21 cellular contexts compared by ENCODE assay signal in the genomic region with DNA sequence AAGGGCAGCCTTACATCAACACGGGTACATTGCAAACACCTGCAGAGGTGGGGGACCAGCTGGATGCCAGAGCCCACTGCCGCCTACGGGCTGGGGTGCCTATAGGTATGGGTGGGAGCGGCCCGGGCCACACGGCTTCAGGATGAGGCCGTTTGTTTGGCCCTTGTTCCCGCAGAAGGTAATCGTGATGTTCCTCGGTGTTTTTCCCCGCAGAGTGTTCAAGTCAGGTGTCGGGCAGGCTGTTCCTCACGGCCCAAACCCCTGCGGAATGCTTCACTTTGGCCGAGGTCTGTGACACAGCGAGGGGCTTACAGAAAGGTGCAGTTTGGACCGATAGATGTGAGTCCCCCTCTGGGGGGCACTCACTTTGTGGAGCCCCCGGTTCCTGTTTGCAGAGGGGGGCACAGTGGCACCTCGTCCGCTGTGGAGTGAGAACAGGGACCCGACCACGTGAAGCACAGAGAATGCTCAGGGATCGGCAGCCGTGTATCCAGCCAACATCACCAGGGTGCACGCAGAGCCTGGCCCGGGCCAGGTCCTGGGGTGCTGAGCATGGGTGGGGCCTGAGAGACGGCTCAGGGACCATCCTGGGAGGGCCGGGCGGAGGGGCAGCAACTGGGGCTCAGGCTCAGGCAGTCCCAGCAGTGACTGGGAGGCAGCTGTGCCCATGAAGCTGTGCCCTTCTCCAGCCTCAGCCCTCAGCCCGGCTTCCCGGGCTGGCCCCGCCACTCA. TPM values are rescaled to one million over a fixed set of nuclear protein-coding genes. Genes with fewer than 3 reads are reported as not detected.
A peak's percentile ranks its signal among the peaks of the same experiment; 100 is the strongest.
DNase-seq lines count a peak whose midpoint lies in the region; ATAC-seq and TF ChIP-seq lines count a peak whose summit lies in the region.
"Had no signal": no experiment of that assay in that cellular context is flagged by ENCODE, and none has a peak within 500 bp of the region (broad histone marks: within the 10 kb centered on the region; RNA-seq: fewer than 3 reads in every experiment).

No MANE protein-coding gene starts in this region.

- H3K36me3 Mint-ChIP-seq in activated CD8-positive, alpha-beta T cell treated with anti-CD3 and anti-CD28 coated beads, Interleukin-2, amount 10 ng/mL, durations not matched to agents 7 days and 5 days (ENCODE audit: low read depth), result no peaks in the 10 kb centered on the region
- no peaks in the 10 kb centered on the region for H3K36me3 Mint-ChIP-seq in stimulated activated effector memory CD8-positive, alpha-beta T cell treated with anti-CD3 and anti-CD28 coated beads, Interleukin-12 subunit alpha, Interleukin-12 subunit beta, amount 100 ng/mL, for 72 hours

- no peak for ATAC-seq in Right ventricle myocardium inferior
- no peak for ATAC-seq in heart right ventricle
- peak; percentile 65 for ATAC-seq in activated CD8-positive, alpha-beta T cell treated with anti-CD3 and anti-CD28 coated beads, Interleukin-2, amount 10 ng/mL, durations not matched to agents 7 days and 5 days
- ATAC-seq in stimulated activated effector memory CD8-positive, alpha-beta T cell treated with anti-CD3 and anti-CD28 coated beads, Interleukin-12 subunit alpha, Interleukin-12 subunit beta, amount 100 ng/mL, for 72 hours, result peak; percentile 2
- ATAC-seq in GM18868 (IDR thresholded peaks at IDR 0.05; ENCODE audit: unreplicated experiment), result no peak
- ATAC-seq: body of pancreas, sciatic nerve had no signal

- POLR2A ChIA-PET in activated CD8-positive, alpha-beta T cell treated with anti-CD3 and anti-CD28 coated beads, Interleukin-2, amount 10 ng/mL, durations not matched to agents 7 days and 5 days (lab: Charles Lee), result interaction anchor here (0.7 kb wide), 1 partner anchor 58 kb away, joined by 3 read pairs; no protein-coding TSS in a partner anchor

- 51 to 57% methylated on average over 31 to 32 of the region's 32 CpGs for WGBS in heart right ventricle, 2 donors

- H3K4me1 Mint-ChIP-seq in activated CD8-positive, alpha-beta T cell treated with anti-CD3 and anti-CD28 coated beads, Interleukin-2, amount 10 ng/mL, durations not matched to agents 7 days and 5 days (ENCODE audit: low read depth), result peaks cover 53% of the 10 kb centered on the region
- peaks cover 12% of the 10 kb centered on the region for H3K4me1 Mint-ChIP-seq in stimulated activated effector memory CD8-positive, alpha-beta T cell treated with anti-CD3 and anti-CD28 coated beads, Interleukin-12 subunit alpha, Interleukin-12 subunit beta, amount 100 ng/mL, for 72 hours

- CTCF ChIA-PET in activated CD8-positive, alpha-beta T cell treated with anti-CD3 and anti-CD28 coated beads, Interleukin-2, amount 10 ng/mL, durations not matched to agents 7 days and 5 days (lab: Charles Lee), result interaction anchor here (1.1 kb wide), 1 partner anchor 109 kb away, joined by 4 read pairs; no protein-coding TSS in a partner anchor

- peaks cover 13 to 96% (median 93%) of the 10 kb centered on the region in 7 donors for H3K27me3 ChIP-seq in heart right ventricle
- H3K27me3 ChIP-seq: body of pancreas had no signal

- peak; percentile 27 for DNase-seq in Right ventricle myocardium inferior (ENCODE audit: missing footprints)
- no peak for DNase-seq in heart right ventricle
- DNase-seq in activated CD8-positive, alpha-beta T cell treated with anti-CD3 and anti-CD28 coated beads, Interleukin-2, amount 10 ng/mL, durations not matched to agents 7 days and 5 days, result no peak
- DNase-seq in islet precursor cell, result peak; percentile 45
- no peak for DNase-seq in stimulated activated effector memory CD8-positive, alpha-beta T cell treated with anti-CD3 and anti-CD28 coated beads, Interleukin-12 subunit alpha, Interleukin-12 subunit beta, amount 100 ng/mL, for 72 hours (ENCODE audit: low spot score in 2 of 2)
- DNase-seq in Kasumi-1 (lab: John Stamatoyannopoulos, UW), result no peak
- no peak for DNase-seq in NAMALWA (ENCODE audit: low spot score)
- DNase-seq: midbrain, NCI-H1930, NCI-H510A treated with DMSO at 0.1 percent for 48 hours, occipital lobe, SHP77 treated with DMSO at 0.1 percent for 48 hours had no signal

- peaks cover 0 to 10% (median 4%) of the 10 kb centered on the region in 9 donors for H3K4me1 ChIP-seq in heart right ventricle

- no peaks in the 10 kb centered on the region for H3K9me3 ChIP-seq in heart right ventricle
- H3K9me3 ChIP-seq: body of pancreas, esophagus muscularis mucosa had no signal

- peaks cover 11% of the 10 kb centered on the region for H3K27me3 Mint-ChIP-seq in activated CD8-positive, alpha-beta T cell treated with anti-CD3 and anti-CD28 coated beads, Interleukin-2, amount 10 ng/mL, durations not matched to agents 7 days and 5 days (ENCODE audit: low read depth)

- no peak for TF ChIP-seq CTCF in heart right ventricle (IDR thresholded peaks at IDR 0.05)

- no peak overlapping the region for H3K27ac Mint-ChIP-seq in activated CD8-positive, alpha-beta T cell treated with anti-CD3 and anti-CD28 coated beads, Interleukin-2, amount 10 ng/mL, durations not matched to agents 7 days and 5 days
- no peak overlapping the region for H3K27ac Mint-ChIP-seq in stimulated activated effector memory CD8-positive, alpha-beta T cell treated with anti-CD3 and anti-CD28 coated beads, Interleukin-12 subunit alpha, Interleukin-12 subunit beta, amount 100 ng/mL, for 72 hours
- H3K27ac Mint-ChIP-seq: activated naive CD4-positive, alpha-beta T cell treated with anti-CD3 and anti-CD28 coated beads for 36 hours; dendritic cell treated with granulocyte-macrophage colony-stimulating factor and Interleukin-4, amounts not matched to agents 40 ng/mL and 50 ng/mL, for 4 days had no signal

- H3K27ac ChIP-seq in heart right ventricle, result no peak overlapping the region
- H3K27ac ChIP-seq: body of pancreas, esophagus muscularis mucosa had no signal

- intact Hi-C loops in Right ventricle myocardium inferior (cut with DNase I) (no loop called here), heart right ventricle (cut with DNase I) (loop anchor here in 1 of 10 donors (5.0 kb wide), 1 partner anchor 51 kb away; no protein-coding TSS in a partner anchor)

- H3K9me3 Mint-ChIP-seq in activated CD8-positive, alpha-beta T cell treated with anti-CD3 and anti-CD28 coated beads, Interleukin-2, amount 10 ng/mL, durations not matched to agents 7 days and 5 days (ENCODE audit: insufficient read depth), result no peaks in the 10 kb centered on the region
- H3K9me3 Mint-ChIP-seq in stimulated activated effector memory CD8-positive, alpha-beta T cell treated with anti-CD3 and anti-CD28 coated beads, Interleukin-12 subunit alpha, Interleukin-12 subunit beta, amount 100 ng/mL, for 72 hours, result no peaks in the 10 kb centered on the region
- H3K9me3 Mint-ChIP-seq: activated naive CD4-positive, alpha-beta T cell treated with anti-CD3 and anti-CD28 coated beads for 36 hours; dendritic cell treated with granulocyte-macrophage colony-stimulating factor and Interleukin-4, amounts not matched to agents 40 ng/mL and 50 ng/mL, for 4 days had no signal

- peak overlapping the region; percentile 18 for H3K4me3 Mint-ChIP-seq in activated CD8-positive, alpha-beta T cell treated with anti-CD3 and anti-CD28 coated beads, Interleukin-2, amount 10 ng/mL, durations not matched to agents 7 days and 5 days
- H3K4me3 Mint-ChIP-seq in stimulated activated effector memory CD8-positive, alpha-beta T cell treated with anti-CD3 and anti-CD28 coated beads, Interleukin-12 subunit alpha, Interleukin-12 subunit beta, amount 100 ng/mL, for 72 hours, result no peak overlapping the region
- H3K4me3 Mint-ChIP-seq: activated naive CD4-positive, alpha-beta T cell treated with anti-CD3 and anti-CD28 coated beads for 36 hours; dendritic cell treated with granulocyte-macrophage colony-stimulating factor and Interleukin-4, amounts not matched to agents 40 ng/mL and 50 ng/mL, for 4 days had no signal

- no peak overlapping the region for H3K4me3 ChIP-seq in heart right ventricle
- H3K4me3 ChIP-seq: body of pancreas, esophagus muscularis mucosa had no signal

- H3K36me3 ChIP-seq in heart right ventricle, result no peaks in the 10 kb centered on the region
- H3K36me3 ChIP-seq: esophagus muscularis mucosa had no signal

RNA-seq across cellular contexts. Expression of gene TTLL10, which starts 0.5 kb away (rescaled TPM):
- total RNA-seq in Right ventricle myocardium inferior (0.24 TPM), heart right ventricle (under 1 TPM in 7 of 10 donors, not detected in 3; 0.11 to 0.53 (median 0.26) TPM)
- under 1 TPM; 0.09 to 0.29 TPM for polyA plus RNA-seq in heart right ventricle
- total RNA-seq in activated CD8-positive, alpha-beta T cell treated with anti-CD3 and anti-CD28 coated beads, Interleukin-2, amount 10 ng/mL, durations not matched to agents 7 days and 5 days, result under 1 TPM; 0.63 to 0.90 TPM
- total RNA-seq: activated naive CD4-positive, alpha-beta T cell treated with anti-CD3 and anti-CD28 coated beads for 36 hours; glomerular endothelial cell; HT1080; M059J; occipital lobe had no signal

RNA-seq across cellular contexts. Expression of gene TNFRSF18, which starts 33.2 kb away (rescaled TPM):
- not detected for total RNA-seq in Right ventricle myocardium inferior
- total RNA-seq in heart right ventricle, result 1 to 10 TPM in 1 of 10 donors, under 1 TPM in 2, not detected in 7; 0.28 to 1.7 (median 0.49) TPM
- polyA plus RNA-seq in heart right ventricle, result under 1 TPM in 1 of 2 donors, not detected in 1; 0.26 TPM
- total RNA-seq in activated CD8-positive, alpha-beta T cell treated with anti-CD3 and anti-CD28 coated beads, Interleukin-2, amount 10 ng/mL, durations not matched to agents 7 days and 5 days, result 10 to 100 TPM; 17.5 to 18.8 TPM
- total RNA-seq: body of pancreas, HT1080, M059J, occipital lobe had no signal

RNA-seq across cellular contexts. Expression of gene TNFRSF4, which starts 40.7 kb away (rescaled TPM):
- total RNA-seq in Right ventricle myocardium inferior (1.4 TPM), heart right ventricle (10 to 100 TPM in 1 of 10 donors, 1 to 10 TPM in 7, under 1 TPM in 2; 0.52 to 24.8 (median 5.0) TPM)
- 1 to 10 TPM; 3.8 to 9.8 TPM for polyA plus RNA-seq in heart right ventricle
- total RNA-seq in activated CD8-positive, alpha-beta T cell treated with anti-CD3 and anti-CD28 coated beads, Interleukin-2, amount 10 ng/mL, durations not matched to agents 7 days and 5 days, result 1 to 10 TPM; 1.6 to 2.9 TPM
- total RNA-seq: M059J, occipital lobe had no signal

RNA-seq across cellular contexts. Expression of gene C1orf159, which starts 57.3 kb away (rescaled TPM):
- total RNA-seq in Right ventricle myocardium inferior (2.9 TPM), heart right ventricle (1 to 10 TPM; 2.9 to 6.0 (median 3.5) TPM)
- polyA plus RNA-seq in heart right ventricle, result 10 to 100 TPM in 1 of 2 donors, 1 to 10 TPM in 1; 7.1 to 14.0 TPM
- total RNA-seq in activated CD8-positive, alpha-beta T cell treated with anti-CD3 and anti-CD28 coated beads, Interleukin-2, amount 10 ng/mL, durations not matched to agents 7 days and 5 days, result 10 to 100 TPM; 24.5 to 26.8 TPM

RNA-seq across cellular contexts. Expression of gene SDF4, which starts 58.6 kb away (rescaled TPM):
- total RNA-seq in Right ventricle myocardium inferior (125 TPM), heart right ventricle (100 to 1,000 TPM in 9 of 10 donors, 10 to 100 TPM in 1; 95.6 to 174 (median 123) TPM)
- 100 to 1,000 TPM; 107 to 184 TPM for polyA plus RNA-seq in heart right ventricle
- 10 to 100 TPM; 96.9 to 99.3 TPM for total RNA-seq in activated CD8-positive, alpha-beta T cell treated with anti-CD3 and anti-CD28 coated beads, Interleukin-2, amount 10 ng/mL, durations not matched to agents 7 days and 5 days

Comparison
In these comparisons a context has a peak if more than half of its experiments do, and no peak if none do; other contexts are left out.
1. DNase-seq: peak in Right ventricle myocardium inferior (single experiment) and islet precursor cell (single experiment); none in heart right ventricle (0 of 2), activated CD8-positive, alpha-beta T cell treated with anti-CD3 and anti-CD28 coated beads, Interleukin-2, amount 10 ng/mL, durations not matched to agents 7 days and 5 days (single experiment), stimulated activated effector memory CD8-positive, alpha-beta T cell treated with anti-CD3 and anti-CD28 coated beads, Interleukin-12 subunit alpha, Interleukin-12 subunit beta, amount 100 ng/mL, for 72 hours (0 of 2), Kasumi-1 (0 of 2) and NAMALWA (single experiment).
2. ATAC-seq: peak in activated CD8-positive, alpha-beta T cell treated with anti-CD3 and anti-CD28 coated beads, Interleukin-2, amount 10 ng/mL, durations not matched to agents 7 days and 5 days (single experiment) and stimulated activated effector memory CD8-positive, alpha-beta T cell treated with anti-CD3 and anti-CD28 coated beads, Interleukin-12 subunit alpha, Interleukin-12 subunit beta, amount 100 ng/mL, for 72 hours (single experiment); none in Right ventricle myocardium inferior (single experiment), heart right ventricle (0 of 8) and GM18868 (single experiment).
3. RNA of gene TNFRSF18, which starts 33.2 kb away (total RNA-seq): 17.5 to 18.8 TPM in activated CD8-positive, alpha-beta T cell treated with anti-CD3 and anti-CD28 coated beads, Interleukin-2, amount 10 ng/mL, durations not matched to agents 7 days and 5 days; 0.28 to 1.7 TPM in heart right ventricle and not detected in Right ventricle myocardium inferior (single experiment); every median in the first group is over 4 times any median in the second.